ENCODE assay signal across 2 cellular contexts in the genomic region with DNA sequence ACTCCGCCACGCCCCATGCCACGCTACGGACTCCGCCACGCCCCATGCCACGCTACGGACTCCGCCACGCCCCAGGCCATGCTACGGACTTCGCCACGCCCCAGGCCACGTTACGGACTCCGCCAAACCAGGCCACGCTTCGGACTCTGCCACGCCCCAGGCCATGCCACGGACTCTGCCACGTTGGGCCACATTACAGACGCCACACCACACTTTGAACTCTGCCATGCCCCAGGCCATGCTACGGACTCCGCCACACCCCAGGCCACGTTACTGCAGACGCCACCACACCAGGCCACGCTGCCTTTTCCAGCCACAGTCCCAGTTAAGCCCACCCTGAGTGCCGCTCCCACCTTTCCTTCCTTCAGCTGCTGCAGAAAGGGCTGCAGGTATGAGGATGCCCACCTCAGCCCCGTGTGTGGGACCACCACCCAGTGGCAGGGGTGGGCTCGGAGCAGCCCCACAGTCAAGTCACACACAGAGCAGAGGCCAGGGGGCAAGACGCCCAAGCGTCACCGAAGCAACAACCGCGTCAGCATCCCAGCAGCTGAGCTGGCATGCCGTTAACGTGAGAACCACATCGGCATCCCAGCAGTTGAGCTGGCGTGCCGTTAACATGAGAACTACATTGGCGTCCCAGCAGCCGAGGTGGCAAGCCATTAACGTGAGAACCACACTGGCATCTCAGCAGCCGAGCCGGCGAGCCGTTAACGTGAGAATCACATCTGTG.
TF ChIP-seq lines count a peak whose summit lies in the region.

No MANE protein-coding gene starts in this region.

TF ChIP-seq in GM12891, 5 proteins besides CTCF, POLR2A, EP300 and RAD21:
- TF ChIP-seq PAX5 (IDR thresholded peaks at IDR 0.05; ENCODE audit: insufficient read depth, low read length, severe bottlenecking) (no peak), TAF1 (IDR thresholded peaks at IDR 0.05; ENCODE audit: low read depth, low read length) (no peak), POU2F2 (IDR thresholded peaks at IDR 0.05; ENCODE audit: low read depth, low read length) (no peak), SPI1 (IDR thresholded peaks at IDR 0.05; ENCODE audit: low read depth, low read length) (no peak), POLR2AphosphoS5 (IDR thresholded peaks at IDR 0.05; ENCODE audit: low read depth, low read length) (no peak)

TF ChIP-seq in K562, 482 proteins besides CTCF, POLR2A, EP300 and RAD21:
- TF ChIP-seq PCBP1 (IDR thresholded peaks at IDR 0.05; ENCODE audit: low read depth, low read length, poor library complexity, severe bottlenecking) (peak; percentile 73), SMAD3 (CRISPR knock-in tag; conservative IDR thresholded peaks at IDR 0.05) (no peak), POLR2G (IDR thresholded peaks at IDR 0.05; ENCODE audit: low read depth, low read length) (peak; percentile 65), HNRNPL (IDR thresholded peaks at IDR 0.05; ENCODE audit: low read depth, low read length) (peak; percentile 52; the same call in 1 of the 2 replicates), ZBTB33 (CRISPR knock-in tag; IDR thresholded peaks at IDR 0.05) (peak; percentile 100), RBM22 (IDR thresholded peaks at IDR 0.05; ENCODE audit: low read depth, low read length, poor library complexity, severe bottlenecking) (peak; percentile 58), RBM25 (IDR thresholded peaks at IDR 0.05; ENCODE audit: low read depth, low read length, severe bottlenecking) (no peak), FIP1L1 (IDR thresholded peaks at IDR 0.05; ENCODE audit: low read depth, low read length, poor library complexity, severe bottlenecking) (peak; percentile 50), ZNF512 (tag; IDR thresholded peaks at IDR 0.05) (no peak)
- TF ChIP-seq, protein P1, sequence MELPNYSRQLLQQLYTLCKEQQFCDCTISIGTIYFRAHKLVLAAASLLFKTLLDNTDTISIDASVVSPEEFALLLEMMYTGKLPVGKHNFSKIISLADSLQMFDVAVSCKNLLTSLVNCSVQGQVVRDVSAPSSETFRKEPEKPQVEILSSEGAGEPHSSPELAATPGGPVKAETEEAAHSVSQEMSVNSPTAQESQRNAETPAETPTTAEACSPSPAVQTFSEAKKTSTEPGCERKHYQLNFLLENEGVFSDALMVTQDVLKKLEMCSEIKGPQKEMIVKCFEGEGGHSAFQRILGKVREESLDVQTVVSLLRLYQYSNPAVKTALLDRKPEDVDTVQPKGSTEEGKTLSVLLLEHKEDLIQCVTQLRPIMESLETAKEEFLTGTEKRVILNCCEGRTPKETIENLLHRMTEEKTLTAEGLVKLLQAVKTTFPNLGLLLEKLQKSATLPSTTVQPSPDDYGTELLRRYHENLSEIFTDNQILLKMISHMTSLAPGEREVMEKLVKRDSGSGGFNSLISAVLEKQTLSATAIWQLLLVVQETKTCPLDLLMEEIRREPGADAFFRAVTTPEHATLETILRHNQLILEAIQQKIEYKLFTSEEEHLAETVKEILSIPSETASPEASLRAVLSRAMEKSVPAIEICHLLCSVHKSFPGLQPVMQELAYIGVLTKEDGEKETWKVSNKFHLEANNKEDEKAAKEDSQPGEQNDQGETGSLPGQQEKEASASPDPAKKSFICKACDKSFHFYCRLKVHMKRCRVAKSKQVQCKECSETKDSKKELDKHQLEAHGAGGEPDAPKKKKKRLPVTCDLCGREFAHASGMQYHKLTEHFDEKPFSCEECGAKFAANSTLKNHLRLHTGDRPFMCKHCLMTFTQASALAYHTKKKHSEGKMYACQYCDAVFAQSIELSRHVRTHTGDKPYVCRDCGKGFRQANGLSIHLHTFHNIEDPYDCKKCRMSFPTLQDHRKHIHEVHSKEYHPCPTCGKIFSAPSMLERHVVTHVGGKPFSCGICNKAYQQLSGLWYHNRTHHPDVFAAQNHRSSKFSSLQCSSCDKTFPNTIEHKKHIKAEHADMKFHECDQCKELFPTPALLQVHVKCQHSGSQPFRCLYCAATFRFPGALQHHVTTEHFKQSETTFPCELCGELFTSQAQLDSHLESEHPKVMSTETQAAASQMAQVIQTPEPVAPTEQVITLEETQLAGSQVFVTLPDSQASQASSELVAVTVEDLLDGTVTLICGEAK (IDR thresholded peaks at IDR 0.05), result no peak
- TF ChIP-seq, protein P1 (CRISPR knock-in tag; IDR thresholded peaks at IDR 0.05), result 0 out of 2 replicates have a peak, but pooled peaks have one; percentile 13
- TF ChIP-seq, protein P2, sequence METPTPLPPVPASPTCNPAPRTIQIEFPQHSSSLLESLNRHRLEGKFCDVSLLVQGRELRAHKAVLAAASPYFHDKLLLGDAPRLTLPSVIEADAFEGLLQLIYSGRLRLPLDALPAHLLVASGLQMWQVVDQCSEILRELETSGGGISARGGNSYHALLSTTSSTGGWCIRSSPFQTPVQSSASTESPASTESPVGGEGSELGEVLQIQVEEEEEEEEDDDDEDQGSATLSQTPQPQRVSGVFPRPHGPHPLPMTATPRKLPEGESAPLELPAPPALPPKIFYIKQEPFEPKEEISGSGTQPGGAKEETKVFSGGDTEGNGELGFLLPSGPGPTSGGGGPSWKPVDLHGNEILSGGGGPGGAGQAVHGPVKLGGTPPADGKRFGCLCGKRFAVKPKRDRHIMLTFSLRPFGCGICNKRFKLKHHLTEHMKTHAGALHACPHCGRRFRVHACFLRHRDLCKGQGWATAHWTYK (CRISPR knock-in tag; IDR thresholded peaks at IDR 0.05), result peak; percentile 98
